Comparison of ENCODE assay signal across 12 cellular contexts in genomic region chr1:100622037-100622436, GRCh38.
DNase-seq lines count a peak whose midpoint lies in the region; ATAC-seq and TF ChIP-seq lines count a peak whose summit lies in the region.
"Had no signal": no experiment of that assay in that cellular context is flagged by ENCODE, and none has a peak within 500 bp of the region (broad histone marks: within the 10 kb centered on the region; RNA-seq: fewer than 3 reads in every experiment).

No MANE protein-coding gene starts in this region.

- no peaks in the 10 kb centered on the region for H3K9me3 ChIP-seq in NT2/D1 (ENCODE audit: insufficient read depth, low read length)
- no peaks in the 10 kb centered on the region for H3K9me3 ChIP-seq in CD4-positive, alpha-beta T cell (ENCODE audit: control insufficient read depth, low read length)
- H3K9me3 ChIP-seq in CD8-positive, alpha-beta T cell (ENCODE audit: low read length), result no peaks in the 10 kb centered on the region
- H3K9me3 ChIP-seq: tibial artery had no signal

- peaks cover under 1% of the 10 kb centered on the region for H3K9me3 Mint-ChIP-seq in osteocyte (ENCODE audit: unreplicated experiment)
- H3K9me3 Mint-ChIP-seq in CD4-positive, alpha-beta T cell, result no peaks in the 10 kb centered on the region
- H3K9me3 Mint-ChIP-seq in CD8-positive, alpha-beta T cell, result no peaks in the 10 kb centered on the region
- H3K9me3 Mint-ChIP-seq: memory B cell had no signal

- H3K4me1 Mint-ChIP-seq in osteocyte (ENCODE audit: unreplicated experiment), result peaks cover 58% of the 10 kb centered on the region
- H3K4me1 Mint-ChIP-seq in CD4-positive, alpha-beta T cell (ENCODE audit: low read depth), result no peaks in the 10 kb centered on the region
- no peaks in the 10 kb centered on the region for H3K4me1 Mint-ChIP-seq in CD8-positive, alpha-beta T cell (ENCODE audit: low read depth)
- H3K4me1 Mint-ChIP-seq: memory B cell had no signal

- H3K4me1 ChIP-seq in NT2/D1 (ENCODE audit: insufficient read depth, insufficient read length), result no peaks in the 10 kb centered on the region
- no peaks in the 10 kb centered on the region for H3K4me1 ChIP-seq in CD8-positive, alpha-beta T cell (ENCODE audit: insufficient read depth, low read length)

- POLR2A ChIA-PET in CD4-positive, alpha-beta T cell (lab: Charles Lee), result no interaction called here
- POLR2A ChIA-PET in CD8-positive, alpha-beta T cell (lab: Charles Lee), result interaction anchor here (0.6 kb wide), 1 partner anchor 243 kb away, joined by 3 read pairs; no protein-coding TSS in a partner anchor

- no peak overlapping the region for H3K9ac ChIP-seq in NT2/D1 (ENCODE audit: insufficient read length, low read depth)

- H3K4me3 ChIP-seq in NT2/D1 (ENCODE audit: insufficient read length, low read depth), result no peak overlapping the region
- no peak overlapping the region for H3K4me3 ChIP-seq in fibroblast of pulmonary artery (replicated peaks; ENCODE audit: low read depth, low read length)
- H3K4me3 ChIP-seq in CD8-positive, alpha-beta T cell (ENCODE audit: low read depth, low read length), result no peak overlapping the region
- H3K4me3 ChIP-seq: tibial artery had no signal

- intact Hi-C loops in CD4-positive, alpha-beta T cell (cut with DNase I, micrococcal nuclease), result no loop called here
- intact Hi-C loops in CD8-positive, alpha-beta T cell (cut with DNase I, micrococcal nuclease), result no loop called here

- no peak for TF ChIP-seq CTCF in fibroblast of pulmonary artery (IDR thresholded peaks at IDR 0.05; ENCODE audit: low read length, missing control alignments)
- TF ChIP-seq CTCF in osteocyte (IDR thresholded peaks at IDR 0.05), result no peak
- TF ChIP-seq CTCF in CD4-positive, alpha-beta T cell (IDR thresholded peaks at IDR 0.05), result no peak
- no peak for TF ChIP-seq CTCF in CD8-positive, alpha-beta T cell (IDR thresholded peaks at IDR 0.05)

- H3K27ac Mint-ChIP-seq in osteocyte (ENCODE audit: unreplicated experiment), result peak overlapping the region; percentile 94
- H3K27ac Mint-ChIP-seq in CD4-positive, alpha-beta T cell, result no peak overlapping the region
- no peak overlapping the region for H3K27ac Mint-ChIP-seq in CD8-positive, alpha-beta T cell
- H3K27ac Mint-ChIP-seq: memory B cell had no signal

- H3K27me3 ChIP-seq in NT2/D1 (ENCODE audit: insufficient read depth, insufficient read length), result no peaks in the 10 kb centered on the region
- no peaks in the 10 kb centered on the region for H3K27me3 ChIP-seq in CD4-positive, alpha-beta T cell (ENCODE audit: control insufficient read depth, insufficient read depth, low read length)
- no peaks in the 10 kb centered on the region for H3K27me3 ChIP-seq in CD8-positive, alpha-beta T cell (ENCODE audit: insufficient read depth, low read length)
- H3K27me3 ChIP-seq: tibial artery had no signal

- no peak for ATAC-seq in GM18511 (IDR thresholded peaks at IDR 0.05; ENCODE audit: unreplicated experiment)
- no peak for ATAC-seq in HG02884 (IDR thresholded peaks at IDR 0.05; ENCODE audit: unreplicated experiment)
- ATAC-seq in CD4-positive, alpha-beta T cell (ENCODE audit: poor library complexity), result no peak
- ATAC-seq in CD8-positive, alpha-beta T cell, result no peak

- no peak overlapping the region for H3K27ac ChIP-seq in CD4-positive, alpha-beta T cell (ENCODE audit: low read depth, low read length)
- H3K27ac ChIP-seq in CD8-positive, alpha-beta T cell (ENCODE audit: low read depth, low read length), result no peak overlapping the region

- DNase-seq in ELR (ENCODE audit: low read depth), result peak; percentile 99
- peak; percentile 3 for DNase-seq in NT2/D1 (ENCODE audit: low read depth, low spot score)
- peak; percentile 99 for DNase-seq in fibroblast of pulmonary artery (ENCODE audit: low read depth)
- DNase-seq in osteocyte (ENCODE audit: extremely low spot score, unreplicated experiment), result no peak
- DNase-seq in CD4-positive, alpha-beta T cell, result no peak
- no peak for DNase-seq in CD8-positive, alpha-beta T cell
- DNase-seq: activated T-cell treated with anti-CD3 and anti-CD28 coated beads, Interleukin-2, amount 50 U/mL, for 48 hours; NCI-H1105; tibial artery had no signal

- CTCF ChIA-PET in CD4-positive, alpha-beta T cell (lab: Charles Lee), result no interaction called here
- CTCF ChIA-PET in CD8-positive, alpha-beta T cell (lab: Charles Lee), result no interaction called here

- no peaks in the 10 kb centered on the region for H3K36me3 ChIP-seq in NT2/D1 (ENCODE audit: insufficient read depth, insufficient read length, low read length)
- H3K36me3 ChIP-seq in CD8-positive, alpha-beta T cell (ENCODE audit: insufficient read depth, low read length), result no peaks in the 10 kb centered on the region
- H3K36me3 ChIP-seq: tibial artery had no signal

- H3K36me3 Mint-ChIP-seq in osteocyte (ENCODE audit: unreplicated experiment), result no peaks in the 10 kb centered on the region
- H3K36me3 Mint-ChIP-seq in CD4-positive, alpha-beta T cell (ENCODE audit: low read depth), result no peaks in the 10 kb centered on the region
- H3K36me3 Mint-ChIP-seq in CD8-positive, alpha-beta T cell, result no peaks in the 10 kb centered on the region
- H3K36me3 Mint-ChIP-seq: memory B cell had no signal

- H3K27me3 Mint-ChIP-seq in osteocyte (ENCODE audit: unreplicated experiment), result no peaks in the 10 kb centered on the region
- no peaks in the 10 kb centered on the region for H3K27me3 Mint-ChIP-seq in CD4-positive, alpha-beta T cell
- H3K27me3 Mint-ChIP-seq in CD8-positive, alpha-beta T cell (ENCODE audit: low read depth), result no peaks in the 10 kb centered on the region

- H3K4me3 Mint-ChIP-seq in osteocyte (ENCODE audit: unreplicated experiment), result peak overlapping the region; percentile 0
- no peak overlapping the region for H3K4me3 Mint-ChIP-seq in CD4-positive, alpha-beta T cell
- H3K4me3 Mint-ChIP-seq in CD8-positive, alpha-beta T cell, result no peak overlapping the region
- H3K4me3 Mint-ChIP-seq: memory B cell had no signal

Comparison
In these comparisons a context has a peak if more than half of its experiments do, and no peak if none do; other contexts are left out.
1. DNase-seq: peak in ELR (single experiment), NT2/D1 (single experiment) and fibroblast of pulmonary artery (single experiment); none in osteocyte (single experiment), CD4-positive, alpha-beta T cell (0 of 10) and CD8-positive, alpha-beta T cell (0 of 7).